ENCODE assay signal across 9 cellular contexts in the genomic region with DNA sequence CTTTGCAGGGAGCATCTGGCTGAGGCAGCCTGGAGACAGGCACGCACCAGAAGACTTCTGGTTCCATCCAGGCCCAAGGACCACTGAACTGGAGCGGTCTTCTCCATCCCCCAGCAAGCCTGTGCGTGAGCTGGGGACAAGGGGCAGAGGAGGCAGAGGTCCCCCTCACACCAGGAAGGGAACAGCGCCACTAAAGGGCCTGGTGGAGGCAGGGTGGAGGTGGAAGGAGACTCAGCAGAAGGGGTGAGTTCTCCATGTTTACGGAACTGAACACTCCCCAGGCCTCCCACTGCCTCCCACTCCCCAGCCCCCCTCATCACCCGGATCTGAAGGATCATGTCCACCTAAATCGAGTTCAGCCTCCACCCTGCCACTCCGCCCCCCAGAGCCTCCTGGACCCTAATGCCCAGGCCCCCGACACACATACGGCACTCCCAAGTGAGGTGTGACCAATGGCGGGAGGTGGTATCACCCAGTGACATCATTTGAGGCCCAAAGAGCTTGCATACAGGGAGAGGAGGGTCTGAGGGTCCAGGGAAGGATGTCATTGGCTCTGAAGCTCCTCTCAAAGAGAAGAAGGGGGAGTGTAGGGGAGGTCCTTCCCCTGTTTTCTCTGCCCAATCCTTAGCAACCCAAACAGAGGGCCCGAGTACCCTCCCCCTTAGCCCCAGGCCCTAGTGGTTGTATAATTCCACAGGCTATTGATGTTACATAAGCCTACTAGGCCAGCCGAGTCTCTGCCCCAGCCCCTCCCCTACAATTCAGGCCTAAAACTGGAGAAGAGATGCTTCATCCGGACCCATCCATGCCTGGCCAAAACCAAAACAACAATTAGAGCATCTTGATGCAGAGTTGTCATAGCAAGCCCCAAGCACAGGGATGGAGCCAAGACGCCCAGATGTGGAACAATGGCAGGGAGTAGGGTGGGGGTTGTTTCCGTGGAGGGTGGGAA. TPM values are rescaled to one million over a fixed set of nuclear protein-coding genes. Genes with fewer than 3 reads are reported as not detected.
DNase-seq lines count a peak whose midpoint lies in the region; ATAC-seq and TF ChIP-seq lines count a peak whose summit lies in the region.
"Had no signal": no experiment of that assay in that cellular context is flagged by ENCODE, and none has a peak within 500 bp of the region (broad histone marks: within the 10 kb centered on the region; RNA-seq: fewer than 3 reads in every experiment).

No MANE protein-coding gene starts in this region.

- H3K27ac Mint-ChIP-seq in CD8-positive, alpha-beta memory T cell = peak overlapping the region in 2 of 8 donors; percentile 54 to 77
- no peak overlapping the region for H3K27ac Mint-ChIP-seq in neural crest cell (ENCODE audit: unreplicated experiment)

- peaks cover 0 to 5% (median 0%) of the 10 kb centered on the region in 3 donors for H3K36me3 Mint-ChIP-seq in CD8-positive, alpha-beta memory T cell
- H3K36me3 Mint-ChIP-seq in neural crest cell (ENCODE audit: low read depth) = no peaks in the 10 kb centered on the region

- peak overlapping the region in 5 of 7 donors; percentile 37 to 74 (median 67) for H3K4me3 Mint-ChIP-seq in CD8-positive, alpha-beta memory T cell
- peak overlapping the region; percentile 42 for H3K4me3 Mint-ChIP-seq in neural crest cell

- no peaks in the 10 kb centered on the region for H3F3A ChIP-seq in MM.1S (ENCODE audit: insufficient read depth, low read length)

- H3K9me2 ChIP-seq in MM.1S (replicated peaks; ENCODE audit: insufficient read depth, low read length) = no peaks in the 10 kb centered on the region

- no peaks in the 10 kb centered on the region for H3K9me3 Mint-ChIP-seq in CD8-positive, alpha-beta memory T cell
- no peaks in the 10 kb centered on the region for H3K9me3 Mint-ChIP-seq in neural crest cell

- H3K9me3 ChIP-seq in CD8-positive, alpha-beta memory T cell (ENCODE audit: low read length) = no peaks in the 10 kb centered on the region
- H3K9me3 ChIP-seq in gastroesophageal sphincter = no peaks in the 10 kb centered on the region
- no peaks in the 10 kb centered on the region for H3K9me3 ChIP-seq in MM.1S (replicated peaks; ENCODE audit: insufficient read depth, low read length)

- no peak for ATAC-seq in gastroesophageal sphincter

- no peaks in the 10 kb centered on the region for H3K36me3 ChIP-seq in CD8-positive, alpha-beta memory T cell (ENCODE audit: insufficient read depth, low read length)
- no peaks in the 10 kb centered on the region for H3K36me3 ChIP-seq in gastroesophageal sphincter
- no peaks in the 10 kb centered on the region for H3K36me3 ChIP-seq in MM.1S (replicated peaks; ENCODE audit: insufficient read depth, low read length)

- DNase-seq in CD8-positive, alpha-beta memory T cell = no peak
- peak; percentile 17 for DNase-seq in NCI-H69 (lab: John Stamatoyannopoulos, UW)
- no peak for DNase-seq in neural crest cell (ENCODE audit: low read depth, low spot score)
- no peak for DNase-seq in mesenteric fat pad (ENCODE audit: low spot score)
- DNase-seq in MM.1S = no peak
- DNase-seq in HuH-7 (ENCODE audit: low spot score) = no peak
- DNase-seq in dedifferentiated amniotic fluid mesenchymal stem cell (ENCODE audit: extremely low spot score) = no peak
- DNase-seq: NCI-H446 had no signal

- H3K4me2 ChIP-seq in MM.1S (ENCODE audit: low read depth, low read length) = no peak overlapping the region

- no peaks in the 10 kb centered on the region for H4K20me1 ChIP-seq in MM.1S (ENCODE audit: insufficient read depth, low read length)

- TF ChIP-seq EP300 in gastroesophageal sphincter (IDR thresholded peaks at IDR 0.05) = no peak

- TF ChIP-seq POLR2A in gastroesophageal sphincter (IDR thresholded peaks at IDR 0.05) = no peak

- no peaks in the 10 kb centered on the region for H3K27me3 ChIP-seq in CD8-positive, alpha-beta memory T cell (ENCODE audit: insufficient read depth, low read length, poor library complexity, severe bottlenecking)
- H3K27me3 ChIP-seq in gastroesophageal sphincter (peaks cover 12% of the 10 kb centered on the region), MM.1S (replicated peaks; ENCODE audit: insufficient read depth, low read length) (peaks cover 14% of the 10 kb centered on the region; the same call in 1 of the 2 replicates)

- H3K4me1 Mint-ChIP-seq in CD8-positive, alpha-beta memory T cell = peaks cover 8 to 16% (median 9%) of the 10 kb centered on the region in 3 donors
- H3K4me1 Mint-ChIP-seq in neural crest cell = peaks cover 17% of the 10 kb centered on the region

- no peak overlapping the region for H2AFZ ChIP-seq in MM.1S (ENCODE audit: low read length)

- peaks cover 4 to 27% of the 10 kb centered on the region in 2 donors for H3K27me3 Mint-ChIP-seq in CD8-positive, alpha-beta memory T cell
- peaks cover 26% of the 10 kb centered on the region for H3K27me3 Mint-ChIP-seq in neural crest cell (ENCODE audit: low read depth)

- CTCF ChIA-PET in CD8-positive, alpha-beta memory T cell (lab: Charles Lee) = interaction anchor here (2.1 kb wide), 1 partner anchor 43 kb away, joined by 6 read pairs; no protein-coding TSS in a partner anchor

- no peak overlapping the region for H3K4me3 ChIP-seq in CD8-positive, alpha-beta memory T cell (ENCODE audit: low read length)
- peak overlapping the region in 1 of 2 donors; percentile 53 for H3K4me3 ChIP-seq in gastroesophageal sphincter
- H3K4me3 ChIP-seq in MM.1S (ENCODE audit: low read length) = no peak overlapping the region

- H3K27ac ChIP-seq in CD8-positive, alpha-beta memory T cell (ENCODE audit: low read depth, low read length) = no peak overlapping the region
- H3K27ac ChIP-seq in gastroesophageal sphincter (peak overlapping the region in 3 of 4 donors; percentile 65 to 71 (median 69)), MM.1S (ENCODE audit: low read length) (no peak overlapping the region)

- WGBS in gastroesophageal sphincter (ENCODE audit: low coverage in 1 of 2), 2 donors = 56 to 71% methylated on average over 6 to 8 of the region's 16 CpGs

- H3K4me1 ChIP-seq in CD8-positive, alpha-beta memory T cell (ENCODE audit: insufficient read depth, low read length) = no peaks in the 10 kb centered on the region
- H3K4me1 ChIP-seq in gastroesophageal sphincter (peaks cover 0 to 20% (median 2%) of the 10 kb centered on the region in 3 donors), MM.1S (ENCODE audit: low read length) (no peaks in the 10 kb centered on the region)

- no peak overlapping the region for H3K9ac ChIP-seq in MM.1S (ENCODE audit: low read length)

- TF ChIP-seq CTCF in gastroesophageal sphincter (IDR thresholded peaks at IDR 0.05) (no peak), neural crest cell (conservative IDR thresholded peaks at IDR 0.05) (no peak), MM.1S (IDR thresholded peaks at IDR 0.05; ENCODE audit: low read length) (no peak)

- POLR2A ChIA-PET in CD8-positive, alpha-beta memory T cell (lab: Charles Lee) = no interaction called here

- no peaks in the 10 kb centered on the region for H3K79me2 ChIP-seq in MM.1S (ENCODE audit: low read length)

RNA-seq across cellular contexts. Expression of a gene that starts 1.0 kb away (rescaled TPM):
- total RNA-seq in CD8-positive, alpha-beta memory T cell = under 1 TPM; 0.39 to 0.44 TPM
- 0.72 TPM for polyA plus RNA-seq in CD8-positive, alpha-beta memory T cell
- total RNA-seq in gastroesophageal sphincter = 1 to 10 TPM; 3.4 to 7.4 (median 5.9) TPM
- 0.73 and 1.6 TPM in 2 replicates for total RNA-seq in neural crest cell
- 0.35 TPM for total RNA-seq in mesenteric fat pad

RNA-seq across cellular contexts. Expression of a gene that starts 47.9 kb away (rescaled TPM):
- not detected for total RNA-seq in CD8-positive, alpha-beta memory T cell
- not detected for polyA plus RNA-seq in CD8-positive, alpha-beta memory T cell
- total RNA-seq in gastroesophageal sphincter = under 1 TPM in 1 of 4 donors, not detected in 3; 0.12 TPM
- not detected in 2 replicates for total RNA-seq in neural crest cell
- not detected for total RNA-seq in mesenteric fat pad

RNA-seq across cellular contexts. Expression of a gene that starts 59.0 kb away (rescaled TPM):
- not detected for total RNA-seq in CD8-positive, alpha-beta memory T cell
- polyA plus RNA-seq in CD8-positive, alpha-beta memory T cell = not detected
- total RNA-seq in gastroesophageal sphincter = 1 to 10 TPM in 1 of 4 donors, not detected in 3; 7.8 TPM
- 1.2 and 2.4 TPM in 2 replicates for total RNA-seq in neural crest cell
- total RNA-seq in mesenteric fat pad = not detected

RNA-seq across cellular contexts. Expression of a gene that starts 59.8 kb away (rescaled TPM):
- 1 to 10 TPM; 6.5 to 7.6 TPM for total RNA-seq in CD8-positive, alpha-beta memory T cell
- polyA plus RNA-seq in CD8-positive, alpha-beta memory T cell = 6.4 TPM
- total RNA-seq in gastroesophageal sphincter = 1 to 10 TPM; 2.6 to 4.7 (median 3.4) TPM
- total RNA-seq in neural crest cell = 7.9 and 9.6 TPM in 2 replicates
- 3.0 TPM for total RNA-seq in mesenteric fat pad

Comparison
In these comparisons a context has a peak if more than half of its experiments do, and no peak if none do; other contexts are left out.
1. H3K27ac ChIP-seq: peak in gastroesophageal sphincter (3 of 4); none in CD8-positive, alpha-beta memory T cell (single experiment) and MM.1S (single experiment).